38 cellular contexts compared by ENCODE assay signal in genomic region chr1:233959971-233960710, GRCh38. TPM values are rescaled to one million over a fixed set of nuclear protein-coding genes. Genes with fewer than 3 reads are reported as not detected.
"Had no signal": no experiment of that assay in that cellular context is flagged by ENCODE, and none has a peak within 500 bp of the region (broad histone marks: within the 10 kb centered on the region; RNA-seq: fewer than 3 reads in every experiment).

No MANE protein-coding gene starts in this region.

- H3K9me3 ChIP-seq: adrenal gland, body of pancreas, gastrocnemius medialis had no signal

- H3K27me3 ChIP-seq: body of pancreas, cardiac muscle cell, foreskin keratinocyte, gastrocnemius medialis had no signal

- ATAC-seq: activated CD4-positive, alpha-beta T cell treated with anti-CD3 and anti-CD28 coated beads for 36 hours; activated CD8-positive, alpha-beta memory T cell treated with anti-CD3 and anti-CD28 coated beads, Interleukin-2, amount 10 ng/mL, durations not matched to agents 7 days and 5 days; activated CD8-positive, alpha-beta T cell treated with anti-CD3 and anti-CD28 coated beads, Interleukin-2, amount 10 ng/mL, durations not matched to agents 7 days and 5 days; activated naive CD8-positive, alpha-beta T cell treated with anti-CD3 and anti-CD28 coated beads, Interleukin-2, amount 50 U/mL, for 24 hours; body of pancreas; effector memory CD8-positive, alpha-beta T cell; foreskin keratinocyte; gastrocnemius medialis; heart right ventricle; T-helper 17 cell had no signal

- H3K27ac Mint-ChIP-seq: activated CD4-positive, alpha-beta memory T cell treated with anti-CD3 and anti-CD28 coated beads for 36 hours; activated CD4-positive, alpha-beta T cell treated with anti-CD3 and anti-CD28 coated beads for 36 hours; activated CD4-positive, alpha-beta T cell treated with anti-CD3 and anti-CD28 coated beads, Interleukin-2, amount 10 ng/mL, durations not matched to agents 24 days and 14 days; activated CD8-positive, alpha-beta memory T cell treated with anti-CD3 and anti-CD28 coated beads, Interleukin-2, amount 10 ng/mL, durations not matched to agents 7 days and 5 days; activated CD8-positive, alpha-beta T cell treated with anti-CD3 and anti-CD28 coated beads, Interleukin-2, amount 10 ng/mL, durations not matched to agents 7 days and 5 days; activated naive CD4-positive, alpha-beta T cell treated with anti-CD3 and anti-CD28 coated beads for 36 hours; activated naive CD4-positive, alpha-beta T cell treated with anti-CD3 and anti-CD28 coated beads, Interleukin-2, amount 50 U/mL, for 24 hours; activated naive CD8-positive, alpha-beta T cell treated with anti-CD3 and anti-CD28 coated beads for 36 hours; activated naive CD8-positive, alpha-beta T cell treated with anti-CD3 and anti-CD28 coated beads, Interleukin-2, amount 50 U/mL, for 24 hours; activated T-helper 1 cell treated with anti-CD3 and anti-CD28 coated beads, Interleukin-12 subunit alpha, Interleukin-12 subunit beta, Interleukin-2, Interleukin-4 antibody, amounts not matched to agents 30 ng/mL and 10 ng/mL and 1 ng/mL, durations not matched to agents 14 hours and 24 hours and 36 hours; activated T-helper 2 cell treated with anti-CD3 and anti-CD28 coated beads, Interferon-gamma antibody, Interleukin-2, Interleukin-4, amounts not matched to agents 10 μg/mL and 5 μg/mL and 100 μg/mL, durations not matched to agents 14 hours and 24 hours and 36 hours; effector memory CD8-positive, alpha-beta T cell; T-helper 17 cell; T-helper 2 cell treated with Interferon-gamma antibody and Interleukin-4, amounts not matched to agents 5 μg/mL and 100 μg/mL, for 36 hours had no signal

- H3K4me1 Mint-ChIP-seq: activated CD4-positive, alpha-beta T cell treated with anti-CD3 and anti-CD28 coated beads for 36 hours; activated CD4-positive, alpha-beta T cell treated with anti-CD3 and anti-CD28 coated beads, Interleukin-2, amount 10 ng/mL, durations not matched to agents 24 days and 14 days; activated CD8-positive, alpha-beta memory T cell treated with anti-CD3 and anti-CD28 coated beads, Interleukin-2, amount 10 ng/mL, durations not matched to agents 7 days and 5 days; activated naive CD4-positive, alpha-beta T cell treated with anti-CD3 and anti-CD28 coated beads, Interleukin-2, amount 50 U/mL, for 24 hours; activated naive CD8-positive, alpha-beta T cell treated with anti-CD3 and anti-CD28 coated beads for 36 hours; activated naive CD8-positive, alpha-beta T cell treated with anti-CD3 and anti-CD28 coated beads, Interleukin-2, amount 50 U/mL, for 24 hours; T-helper 17 cell had no signal

- H3K27me3 Mint-ChIP-seq: activated CD4-positive, alpha-beta T cell treated with anti-CD3 and anti-CD28 coated beads, Interleukin-2, amount 10 ng/mL, durations not matched to agents 24 days and 14 days; activated CD8-positive, alpha-beta memory T cell treated with anti-CD3 and anti-CD28 coated beads, Interleukin-2, amount 10 ng/mL, durations not matched to agents 7 days and 5 days; activated naive CD8-positive, alpha-beta T cell treated with anti-CD3 and anti-CD28 coated beads for 36 hours had no signal

- H3K4me3 Mint-ChIP-seq: activated CD4-positive, alpha-beta memory T cell treated with anti-CD3 and anti-CD28 coated beads for 36 hours; activated CD4-positive, alpha-beta T cell treated with anti-CD3 and anti-CD28 coated beads for 36 hours; activated CD4-positive, alpha-beta T cell treated with anti-CD3 and anti-CD28 coated beads, Interleukin-2, amount 10 ng/mL, durations not matched to agents 24 days and 14 days; activated CD8-positive, alpha-beta memory T cell treated with anti-CD3 and anti-CD28 coated beads, Interleukin-2, amount 10 ng/mL, durations not matched to agents 7 days and 5 days; activated CD8-positive, alpha-beta T cell treated with anti-CD3 and anti-CD28 coated beads, Interleukin-2, amount 10 ng/mL, durations not matched to agents 7 days and 5 days; activated naive CD4-positive, alpha-beta T cell treated with anti-CD3 and anti-CD28 coated beads for 36 hours; activated naive CD4-positive, alpha-beta T cell treated with anti-CD3 and anti-CD28 coated beads, Interleukin-2, amount 50 U/mL, for 24 hours; activated naive CD8-positive, alpha-beta T cell treated with anti-CD3 and anti-CD28 coated beads for 36 hours; activated naive CD8-positive, alpha-beta T cell treated with anti-CD3 and anti-CD28 coated beads, Interleukin-2, amount 50 U/mL, for 24 hours; activated T-helper 1 cell treated with anti-CD3 and anti-CD28 coated beads, Interleukin-12 subunit alpha, Interleukin-12 subunit beta, Interleukin-2, Interleukin-4 antibody, amounts not matched to agents 30 ng/mL and 10 ng/mL and 1 ng/mL, durations not matched to agents 14 hours and 24 hours and 36 hours; effector memory CD8-positive, alpha-beta T cell; T-helper 17 cell; T-helper 2 cell treated with Interferon-gamma antibody and Interleukin-4, amounts not matched to agents 5 μg/mL and 100 μg/mL, for 36 hours had no signal

- H3K27ac ChIP-seq: adrenal gland, body of pancreas, cardiac muscle cell, esophagus muscularis mucosa, foreskin keratinocyte, gastrocnemius medialis, heart right ventricle had no signal

- DNase-seq: activated CD4-positive, alpha-beta memory T cell treated with anti-CD3 and anti-CD28 coated beads for 36 hours; activated CD4-positive, alpha-beta T cell treated with anti-CD3 and anti-CD28 coated beads for 36 hours; activated CD4-positive, alpha-beta T cell treated with anti-CD3 and anti-CD28 coated beads, Interleukin-2, amount 10 ng/mL, durations not matched to agents 24 days and 14 days; activated CD4-positive, CD25-positive, alpha-beta regulatory T cell; activated CD4-positive, CD25-positive, alpha-beta regulatory T cell treated with anti-CD3 and anti-CD28 coated beads, Interleukin-2, amount 50 U/mL, for 72 hours; activated CD8-positive, alpha-beta memory T cell treated with anti-CD3 and anti-CD28 coated beads, Interleukin-2, amount 10 ng/mL, durations not matched to agents 7 days and 5 days; activated CD8-positive, alpha-beta memory T cell treated with anti-CD3 and anti-CD28 coated beads, Interleukin-2, amount 50 U/mL, for 4 hours; activated CD8-positive, alpha-beta T cell treated with anti-CD3 and anti-CD28 coated beads, Interleukin-2, amount 10 ng/mL, durations not matched to agents 7 days and 5 days; activated effector memory CD4-positive, alpha-beta T cell treated with anti-CD3 and anti-CD28 coated beads, Interleukin-2, amount 50 U/mL, for 16 hours; activated naive CD4-positive, alpha-beta T cell treated with anti-CD3 and anti-CD28 coated beads for 36 hours; activated naive CD8-positive, alpha-beta T cell treated with anti-CD3 and anti-CD28 coated beads for 36 hours; activated naive CD8-positive, alpha-beta T cell treated with anti-CD3 and anti-CD28 coated beads, Interleukin-2, amount 50 U/mL, for 24 hours; activated T-cell treated with anti-CD3 and anti-CD28 coated beads, Interleukin-2, amount 50 U/mL, for 1 hour; activated T-cell treated with anti-CD3 and anti-CD28 coated beads, Interleukin-2, amount 50 U/mL, for 48 hours; adrenal gland; aorta; body of pancreas; central memory CD4-positive, alpha-beta T cell; cortex of kidney; dermis blood vessel endothelial cell; effector CD4-positive, alpha-beta T cell; effector memory CD8-positive, alpha-beta T cell; erythroblast; foreskin keratinocyte; gastrocnemius medialis; heart right ventricle; T-helper 1 cell; T-helper 17 cell; T1000 had no signal

- FAIRE-seq: colon had no signal

- H3K36me3 ChIP-seq: adrenal gland, cardiac muscle cell, esophagus muscularis mucosa, gastrocnemius medialis, heart right ventricle had no signal

- H3K4me1 ChIP-seq: adrenal gland, body of pancreas, esophagus muscularis mucosa, foreskin keratinocyte, gastrocnemius medialis, heart right ventricle had no signal

- H3K9me3 Mint-ChIP-seq: activated CD4-positive, alpha-beta T cell treated with anti-CD3 and anti-CD28 coated beads, Interleukin-2, amount 10 ng/mL, durations not matched to agents 24 days and 14 days; activated naive CD4-positive, alpha-beta T cell treated with anti-CD3 and anti-CD28 coated beads for 36 hours; activated naive CD4-positive, alpha-beta T cell treated with anti-CD3 and anti-CD28 coated beads, Interleukin-2, amount 50 U/mL, for 24 hours; activated T-helper 1 cell treated with anti-CD3 and anti-CD28 coated beads, Interleukin-12 subunit alpha, Interleukin-12 subunit beta, Interleukin-2, Interleukin-4 antibody, amounts not matched to agents 30 ng/mL and 10 ng/mL and 1 ng/mL, durations not matched to agents 14 hours and 24 hours and 36 hours; activated T-helper 2 cell treated with anti-CD3 and anti-CD28 coated beads, Interferon-gamma antibody, Interleukin-2, Interleukin-4, amounts not matched to agents 10 μg/mL and 5 μg/mL and 100 μg/mL, durations not matched to agents 14 hours and 24 hours and 36 hours; T-helper 2 cell treated with Interferon-gamma antibody and Interleukin-4, amounts not matched to agents 5 μg/mL and 100 μg/mL, for 36 hours had no signal

- H3K36me3 Mint-ChIP-seq: activated CD4-positive, alpha-beta memory T cell treated with anti-CD3 and anti-CD28 coated beads for 36 hours; activated CD8-positive, alpha-beta memory T cell treated with anti-CD3 and anti-CD28 coated beads, Interleukin-2, amount 10 ng/mL, durations not matched to agents 7 days and 5 days; activated naive CD4-positive, alpha-beta T cell treated with anti-CD3 and anti-CD28 coated beads, Interleukin-2, amount 50 U/mL, for 24 hours; activated naive CD8-positive, alpha-beta T cell treated with anti-CD3 and anti-CD28 coated beads for 36 hours had no signal

- H3K4me3 ChIP-seq: adrenal gland, body of pancreas, cardiac muscle cell, esophagus muscularis mucosa, gastrocnemius medialis, heart right ventricle had no signal

RNA-seq across cellular contexts. Expression of gene SLC35F3, which starts 55.7 kb away (rescaled TPM):
- total RNA-seq: activated naive CD4-positive, alpha-beta T cell treated with anti-CD3 and anti-CD28 coated beads for 36 hours; chondrocyte; glomerular endothelial cell had no signal
- polyA plus RNA-seq: aorta had no signal
